In the genomic region with DNA sequence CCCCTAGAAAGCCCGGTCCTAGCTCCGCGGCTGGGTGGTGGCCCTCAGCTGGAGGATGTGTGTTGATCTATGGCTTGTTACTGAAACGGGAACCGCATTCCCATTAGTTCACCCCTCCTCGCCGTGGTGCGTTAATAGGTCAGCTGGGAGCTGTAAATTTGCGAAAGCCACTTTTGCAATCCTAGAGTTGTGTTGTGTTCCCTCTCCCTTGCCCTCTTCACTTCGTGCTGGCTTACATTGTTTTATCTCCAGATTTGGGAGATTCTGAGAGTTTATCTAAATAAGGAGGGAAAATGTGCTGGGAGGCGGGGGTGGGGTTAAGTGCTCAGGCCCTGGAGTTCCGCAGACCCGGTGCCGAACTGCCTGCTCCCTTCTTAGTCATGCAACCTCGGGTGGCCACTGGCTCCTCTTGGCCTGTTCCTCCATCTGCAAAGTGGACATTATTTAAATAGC, we compare ENCODE assay signal across 12 cellular contexts.
DNase-seq lines count a peak whose midpoint lies in the region; ATAC-seq and TF ChIP-seq lines count a peak whose summit lies in the region.
"Had no signal": no experiment of that assay in that cellular context is flagged by ENCODE, and none has a peak within 500 bp of the region (broad histone marks: within the 10 kb centered on the region; RNA-seq: fewer than 3 reads in every experiment).

No MANE protein-coding gene starts in this region.

- H3K4me1 ChIP-seq in heart left ventricle (peaks cover 0 to 37% (median 8%) of the 10 kb centered on the region in 12 donors), trophoblast cell (ENCODE audit: control insufficient read depth in 1 of 2, insufficient read depth in 2 of 2, low read length in 2 of 2) (peaks cover 54 to 61% of the 10 kb centered on the region in 2 experiments)
- H3K4me1 ChIP-seq in CD8-positive, alpha-beta memory T cell (ENCODE audit: insufficient read depth, low read length): no peaks in the 10 kb centered on the region

- no peak overlapping the region for H4K12ac ChIP-seq in trophoblast cell (ENCODE audit: low read depth, low read length)

- H3K27ac ChIP-seq in heart left ventricle: peak overlapping the region in 9 of 12 donors; percentile 30 to 87 (median 60)
- H3K27ac ChIP-seq in trophoblast cell (ENCODE audit: low read depth, low read length): peak overlapping the region; percentile 71
- H3K27ac ChIP-seq in CD8-positive, alpha-beta memory T cell (ENCODE audit: low read depth, low read length): no peak overlapping the region
- H3K27ac ChIP-seq: BLaER1, SK-N-MC had no signal

- TF ChIP-seq CTCF in AG09309 (IDR thresholded peaks at IDR 0.05; ENCODE audit: control insufficient read depth, insufficient read depth, low read depth, low read length, missing control alignments) (no peak), heart left ventricle (IDR thresholded peaks at IDR 0.05) (no peak)
- no peak for TF ChIP-seq CTCF in activated CD8-positive, alpha-beta T cell treated with anti-CD3 and anti-CD28 coated beads for 36 hours (IDR thresholded peaks at IDR 0.05)

- no peak overlapping the region for H3K4me3 Mint-ChIP-seq in activated CD8-positive, alpha-beta T cell treated with anti-CD3 and anti-CD28 coated beads for 36 hours
- H3K4me3 Mint-ChIP-seq in activated CD4-positive, alpha-beta T cell treated with anti-CD3 and anti-CD28 coated beads for 36 hours: no peak overlapping the region
- H3K4me3 Mint-ChIP-seq in CD8-positive, alpha-beta memory T cell: no peak overlapping the region

- peak overlapping the region; percentile 50 for H2BK5ac ChIP-seq in trophoblast cell (ENCODE audit: low read depth, low read length, poor library complexity)

- intact Hi-C loops in heart left ventricle (cut with DNase I): no loop called here
- intact Hi-C loops in activated CD8-positive, alpha-beta T cell treated with anti-CD3 and anti-CD28 coated beads for 36 hours (cut with micrococcal nuclease): no loop called here
- intact Hi-C loops in activated CD4-positive, alpha-beta T cell treated with anti-CD3 and anti-CD28 coated beads for 36 hours (cut with DNase I, micrococcal nuclease): no loop called here

- H3K27me3 ChIP-seq in heart left ventricle: peaks cover 0 to 33% (median 10%) of the 10 kb centered on the region in 9 donors
- H3K27me3 ChIP-seq in trophoblast cell (ENCODE audit: insufficient read depth, low read length): no peaks in the 10 kb centered on the region
- peaks cover 3% of the 10 kb centered on the region for H3K27me3 ChIP-seq in CD8-positive, alpha-beta memory T cell (ENCODE audit: insufficient read depth, low read length, poor library complexity, severe bottlenecking)
- H3K27me3 ChIP-seq: BLaER1 had no signal

- H3K27ac Mint-ChIP-seq in activated CD8-positive, alpha-beta T cell treated with anti-CD3 and anti-CD28 coated beads for 36 hours: no peak overlapping the region
- H3K27ac Mint-ChIP-seq in activated CD4-positive, alpha-beta T cell treated with anti-CD3 and anti-CD28 coated beads for 36 hours: no peak overlapping the region
- H3K27ac Mint-ChIP-seq in CD8-positive, alpha-beta memory T cell: peak overlapping the region in 1 of 8 donors; percentile 68
- H3K27ac Mint-ChIP-seq: activated naive CD4-positive, alpha-beta T cell treated with anti-CD3 and anti-CD28 coated beads, Interleukin-2, amount 50 U/mL, for 72 hours had no signal

- TF ChIP-seq POLR2A in heart left ventricle (IDR thresholded peaks at IDR 0.05) (no peak), erythroblast (IDR thresholded peaks at IDR 0.05; ENCODE audit: low read length) (no peak)

- H3K4me2 ChIP-seq in trophoblast cell (ENCODE audit: low read length): peak overlapping the region; percentile 26
- H3K4me2 ChIP-seq: BLaER1 had no signal

- peak overlapping the region; percentile 87 for H4K91ac ChIP-seq in trophoblast cell (ENCODE audit: low read depth, low read length)

- H3K4me1 Mint-ChIP-seq in activated CD8-positive, alpha-beta T cell treated with anti-CD3 and anti-CD28 coated beads for 36 hours (ENCODE audit: low read depth): no peaks in the 10 kb centered on the region
- no peaks in the 10 kb centered on the region for H3K4me1 Mint-ChIP-seq in activated CD4-positive, alpha-beta T cell treated with anti-CD3 and anti-CD28 coated beads for 36 hours
- no peaks in the 10 kb centered on the region for H3K4me1 Mint-ChIP-seq in CD8-positive, alpha-beta memory T cell

- H4K8ac ChIP-seq in trophoblast cell (ENCODE audit: low read depth, low read length): peak overlapping the region; percentile 32

- H3K27me3 Mint-ChIP-seq in activated CD8-positive, alpha-beta T cell treated with anti-CD3 and anti-CD28 coated beads for 36 hours: peaks cover 15% of the 10 kb centered on the region
- peaks cover 39% of the 10 kb centered on the region for H3K27me3 Mint-ChIP-seq in activated CD4-positive, alpha-beta T cell treated with anti-CD3 and anti-CD28 coated beads for 36 hours
- peaks cover 23 to 46% of the 10 kb centered on the region in 2 donors for H3K27me3 Mint-ChIP-seq in CD8-positive, alpha-beta memory T cell

- H3K9me3 ChIP-seq in heart left ventricle (no peaks in the 10 kb centered on the region), trophoblast cell (ENCODE audit: insufficient read depth, low read depth, low read length) (no peaks in the 10 kb centered on the region)
- H3K9me3 ChIP-seq in CD8-positive, alpha-beta memory T cell (ENCODE audit: low read length): no peaks in the 10 kb centered on the region
- H3K9me3 ChIP-seq: BLaER1 had no signal

- no peaks in the 10 kb centered on the region for H3K9me3 Mint-ChIP-seq in activated CD8-positive, alpha-beta T cell treated with anti-CD3 and anti-CD28 coated beads for 36 hours
- H3K9me3 Mint-ChIP-seq in activated CD4-positive, alpha-beta T cell treated with anti-CD3 and anti-CD28 coated beads for 36 hours (ENCODE audit: low read depth): no peaks in the 10 kb centered on the region
- H3K9me3 Mint-ChIP-seq in CD8-positive, alpha-beta memory T cell: no peaks in the 10 kb centered on the region
- H3K9me3 Mint-ChIP-seq: activated naive CD4-positive, alpha-beta T cell treated with anti-CD3 and anti-CD28 coated beads, Interleukin-2, amount 50 U/mL, for 72 hours had no signal

- H3K18ac ChIP-seq in trophoblast cell (ENCODE audit: low read length): no peak overlapping the region

- H3K9ac ChIP-seq in trophoblast cell (ENCODE audit: low read length): no peak overlapping the region
- H3K9ac ChIP-seq: BLaER1 had no signal

- H3K36me3 Mint-ChIP-seq in activated CD8-positive, alpha-beta T cell treated with anti-CD3 and anti-CD28 coated beads for 36 hours (ENCODE audit: low read depth): no peaks in the 10 kb centered on the region
- H3K36me3 Mint-ChIP-seq in activated CD4-positive, alpha-beta T cell treated with anti-CD3 and anti-CD28 coated beads for 36 hours (ENCODE audit: low read depth): no peaks in the 10 kb centered on the region
- peaks cover 0 to 2% (median 0%) of the 10 kb centered on the region in 3 donors for H3K36me3 Mint-ChIP-seq in CD8-positive, alpha-beta memory T cell
- H3K36me3 Mint-ChIP-seq: activated naive CD4-positive, alpha-beta T cell treated with anti-CD3 and anti-CD28 coated beads, Interleukin-2, amount 50 U/mL, for 72 hours had no signal

- no peak overlapping the region for H3K4ac ChIP-seq in trophoblast cell (ENCODE audit: low read depth, low read length)

- peak overlapping the region; percentile 15 for H3K14ac ChIP-seq in trophoblast cell (ENCODE audit: low read length)

- peak in 3 of 4 donors; percentile 37 to 60 (median 51) for ATAC-seq in heart left ventricle
- ATAC-seq in activated CD8-positive, alpha-beta T cell treated with anti-CD3 and anti-CD28 coated beads for 36 hours: no peak
- ATAC-seq in activated CD4-positive, alpha-beta T cell treated with anti-CD3 and anti-CD28 coated beads for 36 hours: no peak
- ATAC-seq: activated naive CD4-positive, alpha-beta T cell treated with anti-CD3 and anti-CD28 coated beads, Interleukin-2, amount 50 U/mL, for 72 hours had no signal

- H3K79me2 ChIP-seq in trophoblast cell (ENCODE audit: control insufficient read depth, insufficient read depth, low read length, poor library complexity): no peaks in the 10 kb centered on the region

- H3K36me3 ChIP-seq in heart left ventricle: peaks cover 0 to 9% (median 0%) of the 10 kb centered on the region in 9 donors
- no peaks in the 10 kb centered on the region for H3K36me3 ChIP-seq in trophoblast cell (ENCODE audit: control insufficient read depth in 1 of 2, insufficient read depth in 2 of 2, low read length in 2 of 2)
- no peaks in the 10 kb centered on the region for H3K36me3 ChIP-seq in CD8-positive, alpha-beta memory T cell (ENCODE audit: insufficient read depth, low read length)
- H3K36me3 ChIP-seq: BLaER1 had no signal

- H2BK12ac ChIP-seq in trophoblast cell (ENCODE audit: low read length): peak overlapping the region; percentile 44

- H2BK120ac ChIP-seq in trophoblast cell (ENCODE audit: insufficient read depth, low read length, poor library complexity): peak overlapping the region; percentile 74

- H3K4me3 ChIP-seq in AG09309 (ENCODE audit: control insufficient read depth, low read depth, low read length): no peak overlapping the region
- H3K4me3 ChIP-seq in heart left ventricle: no peak overlapping the region
- H3K4me3 ChIP-seq in trophoblast cell (ENCODE audit: low read depth, low read length): no peak overlapping the region
- no peak overlapping the region for H3K4me3 ChIP-seq in CD8-positive, alpha-beta memory T cell (ENCODE audit: low read length)
- H3K4me3 ChIP-seq: BLaER1, SK-N-MC, skin epidermis had no signal

- peak; percentile 11 for DNase-seq in AG09309 (ENCODE audit: low read depth)
- peak; percentile 66 for DNase-seq in NCI-H2171 (lab: John Stamatoyannopoulos, UW)
- DNase-seq in heart left ventricle: peak in 2 of 5 donors; percentile 60 to 66
- peak; percentile 45 to 66 for DNase-seq in trophoblast cell
- no peak for DNase-seq in erythroblast (lab: John Stamatoyannopoulos, UW)
- DNase-seq in activated CD8-positive, alpha-beta T cell treated with anti-CD3 and anti-CD28 coated beads for 36 hours: no peak
- DNase-seq in activated CD4-positive, alpha-beta T cell treated with anti-CD3 and anti-CD28 coated beads for 36 hours: no peak
- no peak for DNase-seq in CD8-positive, alpha-beta memory T cell

- 39 to 52% (median 48%) methylated on average over 12 to 15 of the region's 15 CpGs for WGBS in heart left ventricle, 4 donors
- no CpG with 5 or more reads among the region's 15 CpGs for WGBS in trophoblast cell (ENCODE audit: extremely low coverage, insufficient coverage, insufficient read length)

- no peak overlapping the region for H2AFZ ChIP-seq in trophoblast cell (ENCODE audit: insufficient read depth, low read length, poor library complexity)

- POLR2A ChIA-PET in activated CD8-positive, alpha-beta T cell treated with anti-CD3 and anti-CD28 coated beads for 36 hours (lab: Charles Lee): interaction anchor here (0.7 kb wide), 1 partner anchor 23 kb away, joined by 3 read pairs; no protein-coding TSS in a partner anchor
- POLR2A ChIA-PET in activated CD4-positive, alpha-beta T cell treated with anti-CD3 and anti-CD28 coated beads for 36 hours (lab: Charles Lee): no interaction called here
- POLR2A ChIA-PET in CD8-positive, alpha-beta memory T cell (lab: Charles Lee): no interaction called here

- no peak overlapping the region for H2AK5ac ChIP-seq in trophoblast cell (ENCODE audit: low read length)

- CTCF ChIA-PET in activated CD8-positive, alpha-beta T cell treated with anti-CD3 and anti-CD28 coated beads for 36 hours (lab: Charles Lee): interaction anchor here (1.2 kb wide), 1 partner anchor 12 kb away, joined by 3 read pairs; no protein-coding TSS in a partner anchor
- CTCF ChIA-PET in activated CD4-positive, alpha-beta T cell treated with anti-CD3 and anti-CD28 coated beads for 36 hours (lab: Charles Lee): no interaction called here
- CTCF ChIA-PET in CD8-positive, alpha-beta memory T cell (lab: Charles Lee): no interaction called here

- H3K23ac ChIP-seq in trophoblast cell (ENCODE audit: low read length): no peak overlapping the region

- peaks cover 22% of the 10 kb centered on the region for H3K79me1 ChIP-seq in trophoblast cell (ENCODE audit: low read length)

Comparison
In these comparisons a context has a peak if more than half of its experiments do, and no peak if none do; other contexts are left out.
1. DNase-seq: peak in AG09309 (single experiment), NCI-H2171 (single experiment) and trophoblast cell (2 of 2); none in erythroblast (0 of 2), activated CD8-positive, alpha-beta T cell treated with anti-CD3 and anti-CD28 coated beads for 36 hours (single experiment), activated CD4-positive, alpha-beta T cell treated with anti-CD3 and anti-CD28 coated beads for 36 hours (single experiment) and CD8-positive, alpha-beta memory T cell (0 of 5).
2. ATAC-seq: peak in heart left ventricle (3 of 4); none in activated CD8-positive, alpha-beta T cell treated with anti-CD3 and anti-CD28 coated beads for 36 hours (single experiment) and activated CD4-positive, alpha-beta T cell treated with anti-CD3 and anti-CD28 coated beads for 36 hours (single experiment).